Comparison of ENCODE assay signal across 8 cellular contexts in genomic region chr12:98503593-98504367, GRCh38. TPM values are rescaled to one million over a fixed set of nuclear protein-coding genes. Genes with fewer than 3 reads are reported as not detected.
DNase-seq lines count a peak whose midpoint lies in the region; ATAC-seq and TF ChIP-seq lines count a peak whose summit lies in the region.

No MANE protein-coding gene starts in this region.

- no peaks in the 10 kb centered on the region for H3K27me3 Mint-ChIP-seq in chondrocyte (ENCODE audit: low read depth)

- H3K27ac Mint-ChIP-seq in chondrocyte (ENCODE audit: unreplicated experiment): peak overlapping the region; percentile 97

- H3K4me1 Mint-ChIP-seq in chondrocyte (ENCODE audit: low read depth): peaks cover 12% of the 10 kb centered on the region

- no peak for TF ChIP-seq CTCF in chondrocyte (IDR thresholded peaks at IDR 0.05)

- DNase-seq in AG20443 (ENCODE audit: low spot score) (peak; percentile 87), NCI-H460 (ENCODE audit: extremely low read depth, low read depth) (peak; percentile 93), chondrocyte (ENCODE audit: low spot score) (no peak), kidney tubule cell (ENCODE audit: low spot score) (peak; percentile 95)
- DNase-seq in activated CD4-positive, alpha-beta T cell treated with anti-CD3 and anti-CD28 coated beads for 1 hour: peak; percentile 90
- DNase-seq in stimulated activated CD4-positive, alpha-beta T cell treated with anti-CD3 and anti-CD28 coated beads, Interleukin-1b, Interleukin-23, amount 100 ng/mL, for 1 hour (ENCODE audit: low read depth in 2 of 2): peak; percentile 81 to 92

- ATAC-seq in HG03378 (IDR thresholded peaks at IDR 0.05; ENCODE audit: unreplicated experiment): peak; percentile 58

- no peaks in the 10 kb centered on the region for H3K9me3 Mint-ChIP-seq in chondrocyte (ENCODE audit: low read depth)

- no peaks in the 10 kb centered on the region for H3K36me3 Mint-ChIP-seq in chondrocyte (ENCODE audit: low read depth)

- H3K4me3 Mint-ChIP-seq in chondrocyte (ENCODE audit: unreplicated experiment): peak overlapping the region; percentile 87

- TF ChIP-seq POLR2A in GM19099 (IDR thresholded peaks at IDR 0.05; ENCODE audit: extremely low read depth, insufficient read length, low read depth): peak; percentile 74

RNA-seq across cellular contexts. Expression of gene TMPO, which starts 11.6 kb away (rescaled TPM):
- total RNA-seq in NCI-H460 (2014; rRNA removed; shearing (Covaris generic)): 171 and 179 TPM in 2 replicates
- 205 and 319 TPM in 2 replicates for polyA plus RNA-seq in NCI-H460 (2014; cell fraction: nucleus; rRNA removed)
- 34.3 to 43.1 TPM (median 38.7 TPM) in 3 replicates for total RNA-seq in chondrocyte
